Comparison of ENCODE assay signal across 19 cellular contexts in genomic region chr2:158651358-158652057, GRCh38.
"Had no signal": no experiment of that assay in that cellular context is flagged by ENCODE, and none has a peak within 500 bp of the region (broad histone marks: within the 10 kb centered on the region; RNA-seq: fewer than 3 reads in every experiment).

No MANE protein-coding gene starts in this region.

- H3K4me3 Mint-ChIP-seq: activated naive CD8-positive, alpha-beta T cell treated with anti-CD3 and anti-CD28 coated beads, Interleukin-2, amount 10 ng/mL, durations not matched to agents 7 days and 5 days; activated T-cell treated with anti-CD3 and anti-CD28 coated beads, Interleukin-2, amount 50 U/mL, for 24 hours; naive B cell; T-helper 2 cell treated with Interferon-gamma antibody and Interleukin-4, amounts not matched to agents 5 μg/mL and 100 μg/mL, for 36 hours had no signal

- H3K27ac ChIP-seq: breast epithelium, hepatocyte, right lobe of liver, spleen, upper lobe of left lung had no signal

- H3K9me3 ChIP-seq: breast epithelium, right lobe of liver, spleen, upper lobe of left lung had no signal

- H3K4me1 ChIP-seq: breast epithelium, right lobe of liver, spleen, upper lobe of left lung had no signal

- H3K9me3 Mint-ChIP-seq: activated naive CD8-positive, alpha-beta T cell treated with anti-CD3 and anti-CD28 coated beads, Interleukin-2, amount 10 ng/mL, durations not matched to agents 7 days and 5 days; activated T-cell treated with anti-CD3 and anti-CD28 coated beads, Interleukin-2, amount 50 U/mL, for 24 hours; naive B cell; T-helper 2 cell treated with Interferon-gamma antibody and Interleukin-4, amounts not matched to agents 5 μg/mL and 100 μg/mL, for 36 hours had no signal

- H3K27me3 Mint-ChIP-seq: activated naive CD8-positive, alpha-beta T cell treated with anti-CD3 and anti-CD28 coated beads, Interleukin-2, amount 10 ng/mL, durations not matched to agents 7 days and 5 days; activated T-cell treated with anti-CD3 and anti-CD28 coated beads, Interleukin-2, amount 50 U/mL, for 24 hours; naive B cell had no signal

- DNase-seq: activated gamma-delta T cell; activated naive CD8-positive, alpha-beta T cell treated with anti-CD3 and anti-CD28 coated beads, Interleukin-2, amount 10 ng/mL, durations not matched to agents 7 days and 5 days; activated T-cell treated with anti-CD3 and anti-CD28 coated beads, Interleukin-2, amount 50 U/mL, for 24 hours; anterior cingulate cortex; kidney glomerular epithelial cell; midbrain; naive B cell; posterior cingulate gyrus; right lobe of liver; spleen; stimulated activated CD4-positive, alpha-beta T cell treated with anti-CD3 and anti-CD28 coated beads, Interleukin-1b, Interleukin-23, amount 100 ng/mL, for 48 hours; stimulated activated naive CD4-positive, alpha-beta T cell; substantia nigra; SW 1271; upper lobe of left lung had no signal

- H3K36me3 ChIP-seq: breast epithelium, right lobe of liver had no signal

- H3K36me3 Mint-ChIP-seq: naive B cell had no signal

- H3K27me3 ChIP-seq: breast epithelium, hepatocyte, right lobe of liver, spleen, upper lobe of left lung had no signal

- H3K27ac Mint-ChIP-seq: activated naive CD8-positive, alpha-beta T cell treated with anti-CD3 and anti-CD28 coated beads, Interleukin-2, amount 10 ng/mL, durations not matched to agents 7 days and 5 days; activated T-cell treated with anti-CD3 and anti-CD28 coated beads, Interleukin-2, amount 50 U/mL, for 24 hours; T-helper 2 cell treated with Interferon-gamma antibody and Interleukin-4, amounts not matched to agents 5 μg/mL and 100 μg/mL, for 36 hours had no signal

- H3K4me3 ChIP-seq: breast epithelium, hepatocyte, lung, right lobe of liver, spleen, upper lobe of left lung had no signal
